ENCODE assay signal across 1 cellular context in the genomic region with DNA sequence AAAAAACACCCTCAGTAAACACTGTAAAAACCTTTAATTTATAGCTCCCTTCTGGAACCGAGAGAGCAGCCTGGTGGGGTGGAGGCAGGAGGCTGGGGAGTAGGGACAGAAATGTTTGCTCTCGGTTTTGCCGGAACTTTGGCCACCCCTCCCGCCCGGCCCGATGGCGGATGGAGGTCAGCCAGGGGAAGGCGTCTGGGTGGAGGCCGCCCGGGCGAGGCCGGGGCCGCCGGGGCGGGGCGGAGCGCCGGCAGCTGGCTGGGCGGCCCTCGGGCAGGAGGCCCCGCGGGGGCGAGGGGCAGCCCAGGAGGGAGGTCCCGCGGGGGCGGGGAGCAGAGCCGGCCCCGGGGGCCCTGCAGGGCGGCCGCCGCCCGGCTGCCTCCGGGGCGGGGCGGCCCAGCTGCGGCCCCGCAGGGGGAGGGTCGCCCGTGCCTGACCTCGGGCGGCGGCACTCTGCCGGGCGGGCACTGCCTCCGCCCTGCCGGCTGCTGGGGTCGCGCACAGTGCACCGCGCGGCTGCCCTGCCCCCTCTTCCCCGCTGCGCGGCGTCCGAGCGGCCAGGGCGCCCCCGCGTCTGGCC.
A peak's percentile ranks its signal among the peaks of the same experiment; 100 is the strongest.
TF ChIP-seq lines count a peak whose summit lies in the region.

No MANE protein-coding gene starts in this region.

TF ChIP-seq in HepG2, 621 proteins besides CTCF, POLR2A, EP300 and RAD21 (continued from another document and continues in another):
- no peak; the same call in 1 of the 2 replicates for TF ChIP-seq SAP130 (CRISPR knock-in tag; IDR thresholded peaks at IDR 0.05; ENCODE audit: low read depth)
- TF ChIP-seq, protein P1, sequence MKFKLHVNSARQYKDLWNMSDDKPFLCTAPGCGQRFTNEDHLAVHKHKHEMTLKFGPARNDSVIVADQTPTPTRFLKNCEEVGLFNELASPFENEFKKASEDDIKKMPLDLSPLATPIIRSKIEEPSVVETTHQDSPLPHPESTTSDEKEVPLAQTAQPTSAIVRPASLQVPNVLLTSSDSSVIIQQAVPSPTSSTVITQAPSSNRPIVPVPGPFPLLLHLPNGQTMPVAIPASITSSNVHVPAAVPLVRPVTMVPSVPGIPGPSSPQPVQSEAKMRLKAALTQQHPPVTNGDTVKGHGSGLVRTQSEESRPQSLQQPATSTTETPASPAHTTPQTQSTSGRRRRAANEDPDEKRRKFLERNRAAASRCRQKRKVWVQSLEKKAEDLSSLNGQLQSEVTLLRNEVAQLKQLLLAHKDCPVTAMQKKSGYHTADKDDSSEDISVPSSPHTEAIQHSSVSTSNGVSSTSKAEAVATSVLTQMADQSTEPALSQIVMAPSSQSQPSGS (CRISPR knock-in tag; IDR thresholded peaks at IDR 0.05), result no peak
- TF ChIP-seq, protein P2, sequence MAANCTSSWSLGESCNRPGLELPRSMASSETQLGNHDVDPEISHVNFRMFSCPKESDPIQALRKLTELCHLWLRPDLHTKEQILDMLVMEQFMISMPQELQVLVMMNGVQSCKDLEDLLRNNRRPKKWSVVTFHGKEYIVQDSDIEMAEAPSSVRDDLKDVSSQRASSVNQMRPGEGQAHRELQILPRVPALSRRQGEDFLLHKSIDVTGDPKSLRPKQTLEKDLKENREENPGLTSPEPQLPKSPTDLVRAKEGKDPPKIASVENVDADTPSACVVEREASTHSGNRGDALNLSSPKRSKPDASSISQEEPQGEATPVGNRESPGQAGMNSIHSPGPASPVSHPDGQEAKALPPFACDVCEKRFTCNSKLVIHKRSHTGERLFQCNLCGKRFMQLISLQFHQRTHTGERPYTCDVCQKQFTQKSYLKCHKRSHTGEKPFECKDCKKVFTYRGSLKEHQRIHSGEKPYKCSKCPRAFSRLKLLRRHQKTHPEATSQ (CRISPR knock-in tag; IDR thresholded peaks at IDR 0.05; ENCODE audit: borderline replicate concordance), result no peak
- no peak for TF ChIP-seq ZNF790 (CRISPR knock-in tag; IDR thresholded peaks at IDR 0.05; ENCODE audit: borderline replicate concordance)
- no peak for TF ChIP-seq ZNF468 (CRISPR knock-in tag; IDR thresholded peaks at IDR 0.05)
- TF ChIP-seq SRSF1 (optimal IDR thresholded peaks at IDR 0.05; ENCODE audit: low read depth, low read length), result no peak
- TF ChIP-seq TCF7L2 (IDR thresholded peaks at IDR 0.05; ENCODE audit: low read depth, low read length), result no peak
- peak; percentile 36; the same call in 1 of the 2 replicates for TF ChIP-seq ELF3 (CRISPR knock-in tag; IDR thresholded peaks at IDR 0.05)
- TF ChIP-seq, protein P3, sequence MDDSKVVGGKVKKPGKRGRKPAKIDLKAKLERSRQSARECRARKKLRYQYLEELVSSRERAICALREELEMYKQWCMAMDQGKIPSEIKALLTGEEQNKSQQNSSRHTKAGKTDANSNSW (CRISPR knock-in tag; IDR thresholded peaks at IDR 0.05; ENCODE audit: borderline replicate concordance), result no peak
- TF ChIP-seq ZNF326 (CRISPR knock-in tag; IDR thresholded peaks at IDR 0.05; ENCODE audit: borderline replicate concordance), result no peak
- TF ChIP-seq ZBTB38 (CRISPR knock-in tag; IDR thresholded peaks at IDR 0.05), result no peak
- TF ChIP-seq HOXA5 (CRISPR knock-in tag; IDR thresholded peaks at IDR 0.05), result no peak
- TF ChIP-seq DR1 (CRISPR knock-in tag; IDR thresholded peaks at IDR 0.05), result no peak
- TF ChIP-seq ZMAT3 (CRISPR knock-in tag; conservative IDR thresholded peaks at IDR 0.05), result no peak
- TF ChIP-seq GFI1 (CRISPR knock-in tag; IDR thresholded peaks at IDR 0.05; ENCODE audit: borderline replicate concordance), result 0 out of 2 replicates have a peak, but pooled peaks have one; percentile 35
- TF ChIP-seq NRL (CRISPR knock-in tag; IDR thresholded peaks at IDR 0.05; ENCODE audit: borderline replicate concordance), result no peak
- TF ChIP-seq, protein P4, sequence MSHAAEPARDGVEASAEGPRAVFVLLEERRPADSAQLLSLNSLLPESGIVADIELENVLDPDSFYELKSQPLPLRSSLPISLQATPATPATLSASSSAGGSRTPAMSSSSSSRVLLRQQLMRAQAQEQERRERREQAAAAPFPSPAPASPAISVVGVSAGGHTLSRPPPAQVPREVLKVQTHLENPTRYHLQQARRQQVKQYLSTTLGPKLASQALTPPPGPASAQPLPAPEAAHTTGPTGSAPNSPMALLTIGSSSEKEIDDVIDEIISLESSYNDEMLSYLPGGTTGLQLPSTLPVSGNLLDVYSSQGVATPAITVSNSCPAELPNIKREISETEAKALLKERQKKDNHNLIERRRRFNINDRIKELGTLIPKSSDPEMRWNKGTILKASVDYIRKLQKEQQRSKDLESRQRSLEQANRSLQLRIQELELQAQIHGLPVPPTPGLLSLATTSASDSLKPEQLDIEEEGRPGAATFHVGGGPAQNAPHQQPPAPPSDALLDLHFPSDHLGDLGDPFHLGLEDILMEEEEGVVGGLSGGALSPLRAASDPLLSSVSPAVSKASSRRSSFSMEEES (CRISPR knock-in tag; IDR thresholded peaks at IDR 0.05), result no peak
- TF ChIP-seq ZNF543 (CRISPR knock-in tag; IDR thresholded peaks at IDR 0.05), result no peak
- TF ChIP-seq ZSCAN31 (CRISPR knock-in tag; IDR thresholded peaks at IDR 0.05; ENCODE audit: low read depth), result no peak
- TF ChIP-seq, protein P5, sequence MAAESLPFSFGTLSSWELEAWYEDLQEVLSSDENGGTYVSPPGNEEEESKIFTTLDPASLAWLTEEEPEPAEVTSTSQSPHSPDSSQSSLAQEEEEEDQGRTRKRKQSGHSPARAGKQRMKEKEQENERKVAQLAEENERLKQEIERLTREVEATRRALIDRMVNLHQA (CRISPR knock-in tag; IDR thresholded peaks at IDR 0.05), result no peak
- TF ChIP-seq ZKSCAN8 (CRISPR knock-in tag; IDR thresholded peaks at IDR 0.05; ENCODE audit: borderline replicate concordance), result no peak
- TF ChIP-seq ZFP41 (CRISPR knock-in tag; IDR thresholded peaks at IDR 0.05; ENCODE audit: borderline replicate concordance), result no peak
- no peak; the same call in 1 of the 2 replicates for TF ChIP-seq IRX3 (CRISPR knock-in tag; IDR thresholded peaks at IDR 0.05; ENCODE audit: borderline replicate concordance, low read depth)
- TF ChIP-seq, protein P6, sequence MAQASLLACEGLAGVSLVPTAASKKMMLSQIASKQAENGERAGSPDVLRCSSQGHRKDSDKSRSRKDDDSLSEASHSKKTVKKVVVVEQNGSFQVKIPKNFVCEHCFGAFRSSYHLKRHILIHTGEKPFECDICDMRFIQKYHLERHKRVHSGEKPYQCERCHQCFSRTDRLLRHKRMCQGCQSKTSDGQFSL (CRISPR knock-in tag; IDR thresholded peaks at IDR 0.05), result no peak
- TF ChIP-seq, protein P7, sequence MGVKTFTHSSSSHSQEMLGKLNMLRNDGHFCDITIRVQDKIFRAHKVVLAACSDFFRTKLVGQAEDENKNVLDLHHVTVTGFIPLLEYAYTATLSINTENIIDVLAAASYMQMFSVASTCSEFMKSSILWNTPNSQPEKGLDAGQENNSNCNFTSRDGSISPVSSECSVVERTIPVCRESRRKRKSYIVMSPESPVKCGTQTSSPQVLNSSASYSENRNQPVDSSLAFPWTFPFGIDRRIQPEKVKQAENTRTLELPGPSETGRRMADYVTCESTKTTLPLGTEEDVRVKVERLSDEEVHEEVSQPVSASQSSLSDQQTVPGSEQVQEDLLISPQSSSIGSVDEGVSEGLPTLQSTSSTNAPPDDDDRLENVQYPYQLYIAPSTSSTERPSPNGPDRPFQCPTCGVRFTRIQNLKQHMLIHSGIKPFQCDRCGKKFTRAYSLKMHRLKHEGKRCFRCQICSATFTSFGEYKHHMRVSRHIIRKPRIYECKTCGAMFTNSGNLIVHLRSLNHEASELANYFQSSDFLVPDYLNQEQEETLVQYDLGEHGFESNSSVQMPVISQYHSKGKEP (CRISPR knock-in tag; IDR thresholded peaks at IDR 0.05), result no peak
- TF ChIP-seq, protein P8, sequence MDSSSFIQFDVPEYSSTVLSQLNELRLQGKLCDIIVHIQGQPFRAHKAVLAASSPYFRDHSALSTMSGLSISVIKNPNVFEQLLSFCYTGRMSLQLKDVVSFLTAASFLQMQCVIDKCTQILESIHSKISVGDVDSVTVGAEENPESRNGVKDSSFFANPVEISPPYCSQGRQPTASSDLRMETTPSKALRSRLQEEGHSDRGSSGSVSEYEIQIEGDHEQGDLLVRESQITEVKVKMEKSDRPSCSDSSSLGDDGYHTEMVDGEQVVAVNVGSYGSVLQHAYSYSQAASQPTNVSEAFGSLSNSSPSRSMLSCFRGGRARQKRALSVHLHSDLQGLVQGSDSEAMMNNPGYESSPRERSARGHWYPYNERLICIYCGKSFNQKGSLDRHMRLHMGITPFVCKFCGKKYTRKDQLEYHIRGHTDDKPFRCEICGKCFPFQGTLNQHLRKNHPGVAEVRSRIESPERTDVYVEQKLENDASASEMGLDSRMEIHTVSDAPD (CRISPR knock-in tag; IDR thresholded peaks at IDR 0.05), result no peak
- no peak for TF ChIP-seq ZNF672 (CRISPR knock-in tag; IDR thresholded peaks at IDR 0.05)
- TF ChIP-seq, protein P9, sequence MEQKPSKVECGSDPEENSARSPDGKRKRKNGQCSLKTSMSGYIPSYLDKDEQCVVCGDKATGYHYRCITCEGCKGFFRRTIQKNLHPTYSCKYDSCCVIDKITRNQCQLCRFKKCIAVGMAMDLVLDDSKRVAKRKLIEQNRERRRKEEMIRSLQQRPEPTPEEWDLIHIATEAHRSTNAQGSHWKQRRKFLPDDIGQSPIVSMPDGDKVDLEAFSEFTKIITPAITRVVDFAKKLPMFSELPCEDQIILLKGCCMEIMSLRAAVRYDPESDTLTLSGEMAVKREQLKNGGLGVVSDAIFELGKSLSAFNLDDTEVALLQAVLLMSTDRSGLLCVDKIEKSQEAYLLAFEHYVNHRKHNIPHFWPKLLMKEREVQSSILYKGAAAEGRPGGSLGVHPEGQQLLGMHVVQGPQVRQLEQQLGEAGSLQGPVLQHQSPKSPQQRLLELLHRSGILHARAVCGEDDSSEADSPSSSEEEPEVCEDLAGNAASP (CRISPR knock-in tag; IDR thresholded peaks at IDR 0.05; ENCODE audit: borderline replicate concordance), result no peak; the same call in 1 of the 2 replicates
- TF ChIP-seq, protein P10, sequence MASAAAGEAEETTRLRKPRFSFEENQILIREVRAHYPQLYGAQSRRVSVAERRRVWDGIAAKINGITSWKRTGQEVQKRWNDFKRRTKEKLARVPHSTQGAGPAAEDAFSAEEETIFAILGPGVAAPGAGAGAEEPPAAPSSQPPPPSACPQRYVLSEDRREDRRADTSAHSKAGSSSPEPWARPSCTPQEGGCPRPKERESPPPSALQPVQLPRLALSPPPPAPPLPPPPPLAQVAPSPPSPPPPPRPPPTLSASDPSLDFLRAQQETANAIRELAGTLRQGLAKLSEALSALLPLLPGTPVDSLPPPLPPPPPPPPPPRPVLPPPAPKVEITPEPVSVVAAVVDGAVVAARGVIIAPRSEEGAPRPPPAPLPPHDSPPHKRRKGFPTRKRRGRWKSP (CRISPR knock-in tag; IDR thresholded peaks at IDR 0.05), result no peak
- no peak for TF ChIP-seq NR1H2 (CRISPR knock-in tag; IDR thresholded peaks at IDR 0.05; ENCODE audit: borderline replicate concordance, low read depth)
- no peak for TF ChIP-seq ZFP36L1 (CRISPR knock-in tag; IDR thresholded peaks at IDR 0.05)
- TF ChIP-seq ZNF34 (CRISPR knock-in tag; IDR thresholded peaks at IDR 0.05; ENCODE audit: borderline replicate concordance), result 0 out of 2 replicates have a peak, but pooled peaks have one; percentile 7
- no peak for TF ChIP-seq ZNF44 (CRISPR knock-in tag; IDR thresholded peaks at IDR 0.05)
- no peak for TF ChIP-seq ADNP (CRISPR knock-in tag; IDR thresholded peaks at IDR 0.05)
- no peak for TF ChIP-seq ZNF776 (CRISPR knock-in tag; IDR thresholded peaks at IDR 0.05)
- no peak for TF ChIP-seq ARNT (IDR thresholded peaks at IDR 0.05)
- TF ChIP-seq ZNF563 (CRISPR knock-in tag; IDR thresholded peaks at IDR 0.05), result no peak
- no peak for TF ChIP-seq NONO (IDR thresholded peaks at IDR 0.05)
- TF ChIP-seq NONO (CRISPR knock-in tag; conservative IDR thresholded peaks at IDR 0.05), result no peak
- TF ChIP-seq, protein P11, sequence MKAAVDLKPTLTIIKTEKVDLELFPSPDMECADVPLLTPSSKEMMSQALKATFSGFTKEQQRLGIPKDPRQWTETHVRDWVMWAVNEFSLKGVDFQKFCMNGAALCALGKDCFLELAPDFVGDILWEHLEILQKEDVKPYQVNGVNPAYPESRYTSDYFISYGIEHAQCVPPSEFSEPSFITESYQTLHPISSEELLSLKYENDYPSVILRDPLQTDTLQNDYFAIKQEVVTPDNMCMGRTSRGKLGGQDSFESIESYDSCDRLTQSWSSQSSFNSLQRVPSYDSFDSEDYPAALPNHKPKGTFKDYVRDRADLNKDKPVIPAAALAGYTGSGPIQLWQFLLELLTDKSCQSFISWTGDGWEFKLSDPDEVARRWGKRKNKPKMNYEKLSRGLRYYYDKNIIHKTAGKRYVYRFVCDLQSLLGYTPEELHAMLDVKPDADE (CRISPR knock-in tag; IDR thresholded peaks at IDR 0.05), result no peak
- TF ChIP-seq, protein P12, sequence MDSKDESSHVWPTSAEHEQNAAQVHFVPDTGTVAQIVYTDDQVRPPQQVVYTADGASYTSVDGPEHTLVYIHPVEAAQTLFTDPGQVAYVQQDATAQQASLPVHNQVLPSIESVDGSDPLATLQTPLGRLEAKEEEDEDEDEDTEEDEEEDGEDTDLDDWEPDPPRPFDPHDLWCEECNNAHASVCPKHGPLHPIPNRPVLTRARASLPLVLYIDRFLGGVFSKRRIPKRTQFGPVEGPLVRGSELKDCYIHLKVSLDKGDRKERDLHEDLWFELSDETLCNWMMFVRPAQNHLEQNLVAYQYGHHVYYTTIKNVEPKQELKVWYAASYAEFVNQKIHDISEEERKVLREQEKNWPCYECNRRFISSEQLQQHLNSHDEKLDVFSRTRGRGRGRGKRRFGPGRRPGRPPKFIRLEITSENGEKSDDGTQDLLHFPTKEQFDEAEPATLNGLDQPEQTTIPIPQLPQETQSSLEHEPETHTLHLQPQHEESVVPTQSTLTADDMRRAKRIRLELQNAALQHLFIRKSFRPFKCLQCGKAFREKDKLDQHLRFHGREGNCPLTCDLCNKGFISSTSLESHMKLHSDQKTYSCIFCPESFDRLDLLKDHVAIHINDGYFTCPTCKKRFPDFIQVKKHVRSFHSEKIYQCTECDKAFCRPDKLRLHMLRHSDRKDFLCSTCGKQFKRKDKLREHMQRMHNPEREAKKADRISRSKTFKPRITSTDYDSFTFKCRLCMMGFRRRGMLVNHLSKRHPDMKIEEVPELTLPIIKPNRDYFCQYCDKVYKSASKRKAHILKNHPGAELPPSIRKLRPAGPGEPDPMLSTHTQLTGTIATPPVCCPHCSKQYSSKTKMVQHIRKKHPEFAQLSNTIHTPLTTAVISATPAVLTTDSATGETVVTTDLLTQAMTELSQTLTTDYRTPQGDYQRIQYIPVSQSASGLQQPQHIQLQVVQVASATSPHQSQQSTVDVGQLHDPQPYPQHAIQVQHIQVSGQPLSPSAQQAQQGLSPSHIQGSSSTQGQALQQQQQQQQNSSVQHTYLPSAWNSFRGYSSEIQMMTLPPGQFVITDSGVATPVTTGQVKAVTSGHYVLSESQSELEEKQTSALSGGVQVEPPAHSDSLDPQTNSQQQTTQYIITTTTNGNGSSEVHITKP (CRISPR knock-in tag; IDR thresholded peaks at IDR 0.05; ENCODE audit: low read depth), result no peak
- TF ChIP-seq, protein P13, sequence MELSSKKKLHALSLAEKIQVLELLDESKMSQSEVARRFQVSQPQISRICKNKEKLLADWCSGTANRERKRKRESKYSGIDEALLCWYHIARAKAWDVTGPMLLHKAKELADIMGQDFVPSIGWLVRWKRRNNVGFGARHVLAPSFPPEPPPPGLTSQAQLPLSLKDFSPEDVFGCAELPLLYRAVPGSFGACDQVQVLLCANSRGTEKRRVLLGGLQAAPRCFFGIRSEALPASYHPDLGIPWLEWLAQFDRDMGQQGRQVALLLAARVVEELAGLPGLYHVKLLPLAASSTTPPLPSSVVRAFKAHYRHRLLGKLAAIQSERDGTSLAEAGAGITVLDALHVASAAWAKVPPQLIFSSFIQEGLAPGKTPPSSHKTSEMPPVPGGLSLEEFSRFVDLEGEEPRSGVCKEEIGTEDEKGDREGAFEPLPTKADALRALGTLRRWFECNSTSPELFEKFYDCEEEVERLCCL (CRISPR knock-in tag; IDR thresholded peaks at IDR 0.05; ENCODE audit: borderline replicate concordance), result no peak
- no peak for TF ChIP-seq CREM (IDR thresholded peaks at IDR 0.05)
- no peak for TF ChIP-seq CREM (CRISPR knock-in tag; IDR thresholded peaks at IDR 0.05)
- TF ChIP-seq TMF1 (CRISPR knock-in tag; IDR thresholded peaks at IDR 0.05; ENCODE audit: low read depth), result no peak
- no peak for TF ChIP-seq GATAD2A (CRISPR knock-in tag; IDR thresholded peaks at IDR 0.05)
